In the genomic region with DNA sequence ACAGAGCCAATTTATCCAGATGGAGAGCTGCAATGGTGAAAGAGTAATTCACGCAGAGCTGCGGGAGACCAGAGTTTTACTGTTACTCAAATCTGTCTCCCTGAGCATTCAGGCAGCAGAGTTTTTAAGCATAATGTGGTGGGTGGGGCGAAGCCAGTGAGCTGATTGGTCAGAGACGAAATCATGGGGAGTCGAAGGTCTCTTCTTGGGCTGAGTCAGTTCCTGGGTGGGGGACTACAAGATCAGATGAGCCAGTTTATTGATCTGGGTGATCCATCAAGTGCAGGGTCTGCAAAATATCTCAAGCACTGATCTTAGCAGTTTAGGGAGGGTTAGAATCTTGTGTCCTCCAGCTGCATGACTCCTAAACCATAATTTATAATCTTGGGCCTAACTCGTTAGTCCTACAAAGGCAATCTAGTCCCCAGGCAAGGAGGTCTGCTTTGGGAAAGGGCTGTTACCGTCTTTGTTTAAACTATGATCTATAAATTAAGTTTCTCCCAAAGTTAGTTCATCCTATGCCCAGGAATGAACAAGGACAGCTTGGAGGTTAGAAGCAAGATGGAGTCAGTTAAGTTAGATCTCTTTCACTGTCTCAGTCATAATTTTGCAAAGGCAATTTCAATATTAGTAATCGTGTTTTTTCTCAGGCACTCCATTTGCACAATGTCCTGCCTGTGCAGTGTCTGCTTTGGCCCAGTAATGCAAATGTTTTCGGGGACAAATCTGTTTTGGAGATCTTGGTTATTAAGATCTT, we compare ENCODE assay signal across 19 cellular contexts. TPM values are rescaled to one million over a fixed set of nuclear protein-coding genes. Genes with fewer than 3 reads are reported as not detected.
A peak's percentile ranks its signal among the peaks of the same experiment; 100 is the strongest.
DNase-seq lines count a peak whose midpoint lies in the region; ATAC-seq and TF ChIP-seq lines count a peak whose summit lies in the region.
"Had no signal": no experiment of that assay in that cellular context is flagged by ENCODE, and none has a peak within 500 bp of the region (broad histone marks: within the 10 kb centered on the region; RNA-seq: fewer than 3 reads in every experiment).

No MANE protein-coding gene starts in this region.

- H3K36me3 Mint-ChIP-seq in activated T-cell treated with anti-CD3 and anti-CD28 coated beads, Interleukin-2, amount 50 U/mL, for 4 hours (ENCODE audit: insufficient read depth) = peaks cover 25% of the 10 kb centered on the region
- peaks cover 3% of the 10 kb centered on the region for H3K36me3 Mint-ChIP-seq in glutamatergic neuron (ENCODE audit: unreplicated experiment)

- CTCF ChIA-PET in OCI-LY7 (lab: Charles Lee; ENCODE audit: unreplicated experiment) = no interaction called here

- no peak for ATAC-seq in activated T-cell treated with anti-CD3 and anti-CD28 coated beads, Interleukin-2, amount 50 U/mL, for 4 hours
- ATAC-seq in HG02678 (IDR thresholded peaks at IDR 0.05; ENCODE audit: unreplicated experiment) = no peak
- ATAC-seq: sciatic nerve had no signal

- H3K4me1 Mint-ChIP-seq in activated T-cell treated with anti-CD3 and anti-CD28 coated beads, Interleukin-2, amount 50 U/mL, for 4 hours (ENCODE audit: low read depth) = peaks cover 5% of the 10 kb centered on the region
- peaks cover 7% of the 10 kb centered on the region for H3K4me1 Mint-ChIP-seq in glutamatergic neuron (ENCODE audit: low read depth, unreplicated experiment)

- no peak overlapping the region for H3K4me3 Mint-ChIP-seq in activated T-cell treated with anti-CD3 and anti-CD28 coated beads, Interleukin-2, amount 50 U/mL, for 4 hours
- no peak overlapping the region for H3K4me3 Mint-ChIP-seq in glutamatergic neuron (ENCODE audit: unreplicated experiment)
- H3K4me3 Mint-ChIP-seq: CD4-positive, alpha-beta memory T cell had no signal

- H3K9me3 ChIP-seq in Peyer's patch = no peaks in the 10 kb centered on the region
- no peaks in the 10 kb centered on the region for H3K9me3 ChIP-seq in OCI-LY7 (ENCODE audit: low read length)
- H3K9me3 ChIP-seq: upper lobe of left lung had no signal

- H3K27me3 Mint-ChIP-seq in activated T-cell treated with anti-CD3 and anti-CD28 coated beads, Interleukin-2, amount 50 U/mL, for 4 hours (ENCODE audit: low read depth) = no peaks in the 10 kb centered on the region
- no peaks in the 10 kb centered on the region for H3K27me3 Mint-ChIP-seq in glutamatergic neuron (ENCODE audit: unreplicated experiment)
- H3K27me3 Mint-ChIP-seq: CD4-positive, alpha-beta memory T cell had no signal

- no TSS peak for BruUV-seq in OCI-LY7 (replicated peaks; lab: Mats Ljungman, UMichigan)

- H3K27me3 ChIP-seq in Peyer's patch = no peaks in the 10 kb centered on the region
- H3K27me3 ChIP-seq: upper lobe of left lung had no signal

- POLR2A ChIA-PET in OCI-LY7 (lab: Charles Lee) = no interaction called here

- no peaks in the 10 kb centered on the region for H3K79me2 ChIP-seq in OCI-LY7 (ENCODE audit: insufficient read depth, low read depth, low read length)

- H3K4me1 ChIP-seq in Peyer's patch (peaks cover 0 to 18% (median 0%) of the 10 kb centered on the region in 4 donors), OCI-LY7 (ENCODE audit: insufficient read depth, low read length, poor library complexity, severe bottlenecking) (no peaks in the 10 kb centered on the region)
- H3K4me1 ChIP-seq: upper lobe of left lung had no signal

- peak overlapping the region; percentile 26 for H3K27ac Mint-ChIP-seq in glutamatergic neuron (ENCODE audit: unreplicated experiment)

- TF ChIP-seq POLR2A in Peyer's patch (IDR thresholded peaks at IDR 0.05) = peak in 1 of 2 donors; percentile 40

- intact Hi-C loops in OCI-LY7 (cut with micrococcal nuclease; ENCODE audit: unreplicated experiment) = no loop called here

- H3K9me2 ChIP-seq in OCI-LY7 (ENCODE audit: insufficient read depth, low read length) = no peaks in the 10 kb centered on the region

- no peak overlapping the region for H2AFZ ChIP-seq in OCI-LY7 (ENCODE audit: low read length)

- DNase-seq in activated T-cell treated with anti-CD3 and anti-CD28 coated beads for 48 hours (ENCODE audit: low read depth) (peak; percentile 17), Peyer's patch (peak in 2 of 3 donors; percentile 57 to 75), glutamatergic neuron (no peak), caudate nucleus (lab: John Stamatoyannopoulos, UW) (no peak), OCI-LY7 (ENCODE audit: low spot score) (no peak)
- no peak for DNase-seq in activated T-cell treated with anti-CD3 and anti-CD28 coated beads, Interleukin-2, amount 50 U/mL, for 4 hours
- DNase-seq in stimulated activated CD8-positive, alpha-beta memory T cell treated with anti-CD3 and anti-CD28 coated beads, Interleukin-4, amount 100 ng/mL, for 48 hours = peak; percentile 43
- DNase-seq: activated CD4-positive, alpha-beta T cell treated with anti-CD3 and anti-CD28 coated beads, Interleukin-2, amount 50 U/mL, for 1 hour; activated effector memory CD4-positive, alpha-beta T cell treated with anti-CD3 and anti-CD28 coated beads, Interleukin-2, amount 50 U/mL, for 16 hours; aorta; CD4-positive, alpha-beta memory T cell; DMS79; NCI-H2029 treated with DMSO at 0.1 percent for 48 hours; NCI-H524; nucleus accumbens; stimulated activated CD4-positive, alpha-beta T cell treated with anti-CD3 and anti-CD28 coated beads, Interleukin-4, amount 100 ng/mL, for 24 hours; upper lobe of left lung had no signal

- H3K4me3 ChIP-seq in Peyer's patch = no peak overlapping the region
- no peak overlapping the region for H3K4me3 ChIP-seq in OCI-LY7 (ENCODE audit: low read depth, low read length, poor library complexity, severe bottlenecking)
- H3K4me3 ChIP-seq: upper lobe of left lung had no signal

- H3K27ac ChIP-seq in Peyer's patch (peak overlapping the region in 1 of 4 donors; percentile 45), caudate nucleus (ENCODE audit: low read depth, low read length) (no peak overlapping the region), OCI-LY7 (ENCODE audit: low read depth, low read length, poor library complexity, severe bottlenecking) (no peak overlapping the region)
- H3K27ac ChIP-seq: upper lobe of left lung had no signal

- H4K20me1 ChIP-seq in OCI-LY7 (ENCODE audit: insufficient read depth, low read length) = no peaks in the 10 kb centered on the region

- H3K36me3 ChIP-seq in Peyer's patch (no peaks in the 10 kb centered on the region), OCI-LY7 (ENCODE audit: insufficient read depth, low read length) (peaks cover 13% of the 10 kb centered on the region; the same call in 1 of the 2 replicates)
- H3K36me3 ChIP-seq: upper lobe of left lung had no signal

- H3K4me2 ChIP-seq in OCI-LY7 (ENCODE audit: low read length) = no peak overlapping the region

- no peaks in the 10 kb centered on the region for H3K9me3 Mint-ChIP-seq in activated T-cell treated with anti-CD3 and anti-CD28 coated beads, Interleukin-2, amount 50 U/mL, for 4 hours
- no peaks in the 10 kb centered on the region for H3K9me3 Mint-ChIP-seq in glutamatergic neuron (ENCODE audit: unreplicated experiment)
- H3K9me3 Mint-ChIP-seq: CD4-positive, alpha-beta memory T cell had no signal

- TF ChIP-seq CTCF in Peyer's patch (IDR thresholded peaks at IDR 0.05) (no peak), glutamatergic neuron (IDR thresholded peaks at IDR 0.05; ENCODE audit: partially characterized antibody, unreplicated experiment) (no peak), OCI-LY7 (conservative IDR thresholded peaks at IDR 0.05; ENCODE audit: low read length) (no peak)

RNA-seq across cellular contexts. Expression of a gene that starts 27.0 kb away (rescaled TPM):
- 10 to 100 TPM; 32.7 to 44.7 (median 35.0) TPM for total RNA-seq in activated T-cell treated with anti-CD3 and anti-CD28 coated beads, Interleukin-2, amount 50 U/mL, for 4 hours
- total RNA-seq in Peyer's patch (100 to 1,000 TPM in 3 of 4 donors, 10 to 100 TPM in 1; 77.1 to 491 (median 144) TPM), glutamatergic neuron (ENCODE audit: unreplicated experiment) (37.0 TPM), OCI-LY7 (2022) (43.6 and 50.0 TPM in 2 replicates)
- total RNA-seq in OCI-LY7 (2014; rRNA removed; shearing (Covaris generic)) = 38.1 and 39.4 TPM in 2 replicates

RNA-seq across cellular contexts. Expression of a gene that starts 28.7 kb away (rescaled TPM):
- 100 to 1,000 TPM in 1 of 3 donors, 10 to 100 TPM in 2; 86.4 to 107 (median 92.2) TPM for total RNA-seq in activated T-cell treated with anti-CD3 and anti-CD28 coated beads, Interleukin-2, amount 50 U/mL, for 4 hours
- total RNA-seq in Peyer's patch (100 to 1,000 TPM; 321 to 561 (median 467) TPM), glutamatergic neuron (ENCODE audit: unreplicated experiment) (152 TPM), OCI-LY7 (2022) (134 and 157 TPM in 2 replicates)
- total RNA-seq in OCI-LY7 (2014; rRNA removed; shearing (Covaris generic)) = 68.0 and 80.6 TPM in 2 replicates

Comparison
In these comparisons a context has a peak if more than half of its experiments do, and no peak if none do; other contexts are left out.
1. DNase-seq: peak in activated T-cell treated with anti-CD3 and anti-CD28 coated beads for 48 hours (single experiment), Peyer's patch (2 of 3) and stimulated activated CD8-positive, alpha-beta memory T cell treated with anti-CD3 and anti-CD28 coated beads, Interleukin-4, amount 100 ng/mL, for 48 hours (single experiment); none in activated T-cell treated with anti-CD3 and anti-CD28 coated beads, Interleukin-2, amount 50 U/mL, for 4 hours (single experiment), glutamatergic neuron (single experiment), caudate nucleus (0 of 61) and OCI-LY7 (single experiment).